Comparison of ENCODE assay signal across 1 cellular context in the genomic region with DNA sequence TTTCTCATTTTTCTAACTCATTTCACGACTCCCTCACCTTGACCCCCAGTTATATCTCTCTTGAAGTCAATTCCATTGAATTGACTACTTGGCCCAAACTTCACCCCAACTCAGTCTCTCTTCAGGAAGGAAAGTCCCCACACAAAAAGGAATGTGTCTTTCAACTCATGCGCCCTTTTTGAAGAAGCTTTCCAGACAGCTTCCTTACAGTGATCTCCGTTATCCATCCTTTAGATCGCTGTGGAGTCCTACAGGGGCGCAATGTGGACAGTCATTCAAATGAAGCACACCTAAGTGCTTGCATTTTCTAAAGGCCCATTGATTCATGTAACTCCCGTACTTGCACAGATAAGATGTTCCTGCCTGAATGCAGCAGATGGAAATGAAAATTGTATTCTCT.
TF ChIP-seq lines count a peak whose summit lies in the region.

No MANE protein-coding gene starts in this region.

TF ChIP-seq in K562, 482 proteins besides CTCF, POLR2A, EP300 and RAD21 (continued from another document and continues in another):
- TF ChIP-seq, protein P1, sequence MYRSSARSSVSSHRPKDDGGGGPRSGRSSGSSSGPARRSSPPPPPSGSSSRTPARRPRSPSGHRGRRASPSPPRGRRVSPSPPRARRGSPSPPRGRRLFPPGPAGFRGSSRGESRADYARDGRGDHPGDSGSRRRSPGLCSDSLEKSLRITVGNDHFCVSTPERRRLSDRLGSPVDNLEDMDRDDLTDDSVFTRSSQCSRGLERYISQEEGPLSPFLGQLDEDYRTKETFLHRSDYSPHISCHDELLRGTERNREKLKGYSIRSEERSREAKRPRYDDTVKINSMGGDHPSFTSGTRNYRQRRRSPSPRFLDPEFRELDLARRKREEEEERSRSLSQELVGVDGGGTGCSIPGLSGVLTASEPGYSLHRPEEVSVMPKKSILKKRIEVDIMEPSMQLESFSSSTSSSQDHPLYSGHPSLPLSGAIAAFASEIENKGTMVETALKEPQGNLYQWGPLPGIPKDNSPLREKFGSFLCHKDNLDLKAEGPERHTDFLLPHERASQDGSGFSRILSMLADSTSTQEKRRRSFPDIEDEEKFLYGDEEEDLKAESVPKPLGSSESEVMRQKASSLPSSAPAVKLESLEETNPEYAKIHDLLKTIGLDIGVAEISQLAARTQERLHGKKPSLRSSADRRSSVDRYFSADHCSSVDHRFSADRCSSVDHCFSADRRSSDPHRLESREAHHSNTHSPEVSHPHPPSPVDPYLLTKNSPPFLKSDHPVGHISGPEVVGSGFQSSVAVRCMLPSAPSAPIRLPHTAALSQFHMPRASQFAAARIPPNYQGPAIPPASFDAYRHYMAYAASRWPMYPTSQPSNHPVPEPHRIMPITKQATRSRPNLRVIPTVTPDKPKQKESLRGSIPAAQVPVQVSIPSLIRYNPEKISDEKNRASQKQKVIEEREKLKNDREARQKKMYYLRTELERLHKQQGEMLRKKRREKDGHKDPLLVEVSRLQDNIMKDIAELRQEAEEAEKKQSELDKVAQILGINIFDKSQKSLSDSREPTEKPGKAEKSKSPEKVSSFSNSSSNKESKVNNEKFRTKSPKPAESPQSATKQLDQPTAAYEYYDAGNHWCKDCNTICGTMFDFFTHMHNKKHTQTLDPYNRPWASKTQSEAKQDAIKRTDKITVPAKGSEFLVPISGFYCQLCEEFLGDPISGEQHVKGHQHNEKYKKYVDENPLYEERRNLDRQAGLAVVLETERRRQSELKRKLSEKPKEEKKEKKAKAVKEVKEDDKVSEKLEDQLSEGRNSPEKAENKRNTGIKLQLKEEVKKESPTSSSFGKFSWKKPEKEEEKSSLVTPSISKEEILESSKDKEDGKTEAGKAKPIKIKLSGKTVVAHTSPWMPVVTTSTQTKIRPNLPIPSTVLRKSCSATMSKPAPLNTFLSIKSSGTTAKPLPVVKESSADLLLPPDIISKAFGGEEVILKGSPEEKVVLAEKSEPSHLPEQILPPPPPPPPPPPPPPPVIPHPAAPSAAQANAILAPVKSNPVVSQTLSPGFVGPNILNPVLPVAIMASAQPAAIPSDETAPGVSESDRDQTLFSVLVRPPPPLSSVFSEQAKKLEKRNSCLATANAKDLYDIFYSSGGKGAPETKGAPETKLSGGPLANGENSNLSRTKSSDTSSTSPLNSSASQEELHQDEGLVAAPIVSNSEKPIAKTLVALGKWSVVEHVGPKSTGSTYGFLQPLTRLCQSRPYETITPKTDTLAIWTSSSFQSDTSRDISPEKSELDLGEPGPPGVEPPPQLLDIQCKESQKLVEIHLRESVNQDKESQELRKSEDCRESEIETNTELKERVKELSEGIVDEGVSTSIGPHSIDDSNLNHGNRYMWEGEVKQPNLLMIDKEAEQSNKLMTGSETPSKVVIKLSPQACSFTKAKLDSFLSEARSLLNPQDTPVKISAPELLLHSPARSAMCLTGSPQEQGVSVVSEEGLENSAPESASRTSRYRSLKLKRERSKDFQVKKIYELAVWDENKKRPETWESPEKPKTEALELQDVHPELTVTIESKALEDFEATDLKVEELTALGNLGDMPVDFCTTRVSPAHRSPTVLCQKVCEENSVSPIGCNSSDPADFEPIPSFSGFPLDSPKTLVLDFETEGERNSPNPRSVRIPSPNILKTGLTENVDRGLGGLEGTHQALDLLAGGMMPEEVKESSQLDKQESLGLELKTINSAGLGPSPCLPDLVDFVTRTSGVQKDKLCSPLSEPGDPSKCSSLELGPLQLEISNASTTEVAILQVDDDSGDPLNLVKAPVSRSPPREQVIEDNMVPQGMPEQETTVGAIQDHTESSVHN (IDR thresholded peaks at IDR 0.05; ENCODE audit: borderline replicate concordance in 1 of 2, low read depth in 1 of 2), result no peak
- TF ChIP-seq ZBTB1 (CRISPR knock-in tag; IDR thresholded peaks at IDR 0.05; ENCODE audit: borderline replicate concordance, low read depth) (no peak), GATA2 (CRISPR knock-in tag; IDR thresholded peaks at IDR 0.05) (no peak), U2AF2 (optimal IDR thresholded peaks at IDR 0.05; ENCODE audit: low read depth, low read length) (no peak), ZSCAN32 (CRISPR knock-in tag; IDR thresholded peaks at IDR 0.05) (no peak), SMC3 (conservative IDR thresholded peaks at IDR 0.05; ENCODE audit: insufficient read depth, low read depth, low read length) (no peak), PYGO2 (tag; IDR thresholded peaks at IDR 0.05) (no peak), IRF2 (CRISPR knock-in tag; IDR thresholded peaks at IDR 0.05) (0 out of 2 replicates have a peak, but pooled peaks have one; percentile 45), RBM39 (optimal IDR thresholded peaks at IDR 0.05; ENCODE audit: low read depth, low read length) (no peak), ERF (CRISPR knock-in tag; IDR thresholded peaks at IDR 0.05) (no peak), ZNF232 (CRISPR knock-in tag; IDR thresholded peaks at IDR 0.05) (no peak), ZKSCAN3 (CRISPR knock-in tag; IDR thresholded peaks at IDR 0.05) (no peak), SRF (CRISPR knock-in tag; IDR thresholded peaks at IDR 0.05) (0 out of 4 replicates have a peak, but pooled peaks of 1 of the 2 experiments have one; percentile 16), NFYB (IDR thresholded peaks at IDR 0.05; ENCODE audit: extremely low read depth, insufficient read length) (no peak), ZNF224 (CRISPR knock-in tag; IDR thresholded peaks at IDR 0.05) (peak; percentile 47; the same call in 1 of the 2 replicates), NUFIP1 (IDR thresholded peaks at IDR 0.05; ENCODE audit: partially characterized antibody) (no peak), STAG1 (CRISPR knock-in tag; IDR thresholded peaks at IDR 0.05; ENCODE audit: borderline replicate concordance) (no peak), MYBL2 (IDR thresholded peaks at IDR 0.05; ENCODE audit: low read depth) (no peak), MYBL2 (CRISPR knock-in tag; IDR thresholded peaks at IDR 0.05; ENCODE audit: borderline replicate concordance) (peak; percentile 78; the same call in 1 of the 2 replicates), IFI16 (CRISPR knock-in tag; IDR thresholded peaks at IDR 0.05) (no peak)
- TF ChIP-seq, protein P2, sequence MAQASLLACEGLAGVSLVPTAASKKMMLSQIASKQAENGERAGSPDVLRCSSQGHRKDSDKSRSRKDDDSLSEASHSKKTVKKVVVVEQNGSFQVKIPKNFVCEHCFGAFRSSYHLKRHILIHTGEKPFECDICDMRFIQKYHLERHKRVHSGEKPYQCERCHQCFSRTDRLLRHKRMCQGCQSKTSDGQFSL (CRISPR knock-in tag; IDR thresholded peaks at IDR 0.05), result no peak
- TF ChIP-seq, protein P2 (tag; IDR thresholded peaks at IDR 0.05), result no peak; a peak in 1 of 4 replicates
- TF ChIP-seq, protein P3, sequence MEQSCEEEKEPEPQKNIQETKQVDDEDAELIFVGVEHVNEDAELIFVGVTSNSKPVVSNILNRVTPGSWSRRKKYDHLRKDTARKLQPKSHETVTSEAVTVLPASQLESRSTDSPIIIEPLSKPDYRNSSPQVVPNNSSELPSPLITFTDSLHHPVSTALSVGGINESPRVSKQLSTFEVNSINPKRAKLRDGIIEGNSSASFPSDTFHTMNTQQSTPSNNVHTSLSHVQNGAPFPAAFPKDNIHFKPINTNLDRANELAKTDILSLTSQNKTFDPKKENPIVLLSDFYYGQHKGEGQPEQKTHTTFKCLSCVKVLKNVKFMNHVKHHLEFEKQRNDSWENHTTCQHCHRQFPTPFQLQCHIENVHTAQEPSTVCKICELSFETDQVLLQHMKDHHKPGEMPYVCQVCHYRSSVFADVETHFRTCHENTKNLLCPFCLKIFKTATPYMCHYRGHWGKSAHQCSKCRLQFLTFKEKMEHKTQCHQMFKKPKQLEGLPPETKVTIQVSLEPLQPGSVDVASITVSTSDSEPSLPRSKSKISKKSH (CRISPR knock-in tag; IDR thresholded peaks at IDR 0.05), result no peak
- TF ChIP-seq, protein P4, sequence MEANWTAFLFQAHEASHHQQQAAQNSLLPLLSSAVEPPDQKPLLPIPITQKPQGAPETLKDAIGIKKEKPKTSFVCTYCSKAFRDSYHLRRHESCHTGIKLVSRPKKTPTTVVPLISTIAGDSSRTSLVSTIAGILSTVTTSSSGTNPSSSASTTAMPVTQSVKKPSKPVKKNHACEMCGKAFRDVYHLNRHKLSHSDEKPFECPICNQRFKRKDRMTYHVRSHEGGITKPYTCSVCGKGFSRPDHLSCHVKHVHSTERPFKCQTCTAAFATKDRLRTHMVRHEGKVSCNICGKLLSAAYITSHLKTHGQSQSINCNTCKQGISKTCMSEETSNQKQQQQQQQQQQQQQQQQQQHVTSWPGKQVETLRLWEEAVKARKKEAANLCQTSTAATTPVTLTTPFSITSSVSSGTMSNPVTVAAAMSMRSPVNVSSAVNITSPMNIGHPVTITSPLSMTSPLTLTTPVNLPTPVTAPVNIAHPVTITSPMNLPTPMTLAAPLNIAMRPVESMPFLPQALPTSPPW (CRISPR knock-in tag; IDR thresholded peaks at IDR 0.05), result no peak
- TF ChIP-seq, protein P5, sequence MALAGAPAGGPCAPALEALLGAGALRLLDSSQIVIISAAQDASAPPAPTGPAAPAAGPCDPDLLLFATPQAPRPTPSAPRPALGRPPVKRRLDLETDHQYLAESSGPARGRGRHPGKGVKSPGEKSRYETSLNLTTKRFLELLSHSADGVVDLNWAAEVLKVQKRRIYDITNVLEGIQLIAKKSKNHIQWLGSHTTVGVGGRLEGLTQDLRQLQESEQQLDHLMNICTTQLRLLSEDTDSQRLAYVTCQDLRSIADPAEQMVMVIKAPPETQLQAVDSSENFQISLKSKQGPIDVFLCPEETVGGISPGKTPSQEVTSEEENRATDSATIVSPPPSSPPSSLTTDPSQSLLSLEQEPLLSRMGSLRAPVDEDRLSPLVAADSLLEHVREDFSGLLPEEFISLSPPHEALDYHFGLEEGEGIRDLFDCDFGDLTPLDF (CRISPR knock-in tag; IDR thresholded peaks at IDR 0.05), result peak; percentile 58; the same call in 1 of the 2 replicates
- TF ChIP-seq, protein P6, sequence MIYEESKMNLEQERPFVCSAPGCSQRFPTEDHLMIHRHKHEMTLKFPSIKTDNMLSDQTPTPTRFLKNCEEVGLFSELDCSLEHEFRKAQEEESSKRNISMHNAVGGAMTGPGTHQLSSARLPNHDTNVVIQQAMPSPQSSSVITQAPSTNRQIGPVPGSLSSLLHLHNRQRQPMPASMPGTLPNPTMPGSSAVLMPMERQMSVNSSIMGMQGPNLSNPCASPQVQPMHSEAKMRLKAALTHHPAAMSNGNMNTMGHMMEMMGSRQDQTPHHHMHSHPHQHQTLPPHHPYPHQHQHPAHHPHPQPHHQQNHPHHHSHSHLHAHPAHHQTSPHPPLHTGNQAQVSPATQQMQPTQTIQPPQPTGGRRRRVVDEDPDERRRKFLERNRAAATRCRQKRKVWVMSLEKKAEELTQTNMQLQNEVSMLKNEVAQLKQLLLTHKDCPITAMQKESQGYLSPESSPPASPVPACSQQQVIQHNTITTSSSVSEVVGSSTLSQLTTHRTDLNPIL (CRISPR knock-in tag; IDR thresholded peaks at IDR 0.05), result no peak
- TF ChIP-seq, protein P7, sequence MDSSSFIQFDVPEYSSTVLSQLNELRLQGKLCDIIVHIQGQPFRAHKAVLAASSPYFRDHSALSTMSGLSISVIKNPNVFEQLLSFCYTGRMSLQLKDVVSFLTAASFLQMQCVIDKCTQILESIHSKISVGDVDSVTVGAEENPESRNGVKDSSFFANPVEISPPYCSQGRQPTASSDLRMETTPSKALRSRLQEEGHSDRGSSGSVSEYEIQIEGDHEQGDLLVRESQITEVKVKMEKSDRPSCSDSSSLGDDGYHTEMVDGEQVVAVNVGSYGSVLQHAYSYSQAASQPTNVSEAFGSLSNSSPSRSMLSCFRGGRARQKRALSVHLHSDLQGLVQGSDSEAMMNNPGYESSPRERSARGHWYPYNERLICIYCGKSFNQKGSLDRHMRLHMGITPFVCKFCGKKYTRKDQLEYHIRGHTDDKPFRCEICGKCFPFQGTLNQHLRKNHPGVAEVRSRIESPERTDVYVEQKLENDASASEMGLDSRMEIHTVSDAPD (CRISPR knock-in tag; IDR thresholded peaks at IDR 0.05), result peak; percentile 53; the same call in 1 of the 2 replicates
- TF ChIP-seq, protein P8, sequence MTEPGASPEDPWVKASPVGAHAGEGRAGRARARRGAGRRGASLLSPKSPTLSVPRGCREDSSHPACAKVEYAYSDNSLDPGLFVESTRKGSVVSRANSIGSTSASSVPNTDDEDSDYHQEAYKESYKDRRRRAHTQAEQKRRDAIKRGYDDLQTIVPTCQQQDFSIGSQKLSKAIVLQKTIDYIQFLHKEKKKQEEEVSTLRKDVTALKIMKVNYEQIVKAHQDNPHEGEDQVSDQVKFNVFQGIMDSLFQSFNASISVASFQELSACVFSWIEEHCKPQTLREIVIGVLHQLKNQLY (CRISPR knock-in tag; conservative IDR thresholded peaks at IDR 0.05), result peak in 1 of 2 experiments; percentile 62; a peak in 1 of 4 replicates
- TF ChIP-seq, protein P9, sequence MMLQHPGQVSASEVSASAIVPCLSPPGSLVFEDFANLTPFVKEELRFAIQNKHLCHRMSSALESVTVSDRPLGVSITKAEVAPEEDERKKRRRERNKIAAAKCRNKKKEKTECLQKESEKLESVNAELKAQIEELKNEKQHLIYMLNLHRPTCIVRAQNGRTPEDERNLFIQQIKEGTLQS (IDR thresholded peaks at IDR 0.05), result no peak
- TF ChIP-seq, protein P9 (CRISPR knock-in tag; conservative IDR thresholded peaks at IDR 0.05), result no peak
- TF ChIP-seq, protein P10, sequence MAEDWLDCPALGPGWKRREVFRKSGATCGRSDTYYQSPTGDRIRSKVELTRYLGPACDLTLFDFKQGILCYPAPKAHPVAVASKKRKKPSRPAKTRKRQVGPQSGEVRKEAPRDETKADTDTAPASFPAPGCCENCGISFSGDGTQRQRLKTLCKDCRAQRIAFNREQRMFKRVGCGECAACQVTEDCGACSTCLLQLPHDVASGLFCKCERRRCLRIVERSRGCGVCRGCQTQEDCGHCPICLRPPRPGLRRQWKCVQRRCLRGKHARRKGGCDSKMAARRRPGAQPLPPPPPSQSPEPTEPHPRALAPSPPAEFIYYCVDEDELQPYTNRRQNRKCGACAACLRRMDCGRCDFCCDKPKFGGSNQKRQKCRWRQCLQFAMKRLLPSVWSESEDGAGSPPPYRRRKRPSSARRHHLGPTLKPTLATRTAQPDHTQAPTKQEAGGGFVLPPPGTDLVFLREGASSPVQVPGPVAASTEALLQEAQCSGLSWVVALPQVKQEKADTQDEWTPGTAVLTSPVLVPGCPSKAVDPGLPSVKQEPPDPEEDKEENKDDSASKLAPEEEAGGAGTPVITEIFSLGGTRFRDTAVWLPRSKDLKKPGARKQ (CRISPR knock-in tag; IDR thresholded peaks at IDR 0.05), result 0 out of 2 replicates have a peak, but pooled peaks have one; percentile 72
